In genomic region chr19:27719034-27719433, GRCh38 we compare ENCODE assay signal across 35 cellular contexts.
"Had no signal": no experiment of that assay in that cellular context is flagged by ENCODE, and none has a peak within 500 bp of the region (broad histone marks: within the 10 kb centered on the region; RNA-seq: fewer than 3 reads in every experiment).

No MANE protein-coding gene starts in this region.

- H3K4me3 ChIP-seq: body of pancreas, breast epithelium had no signal

- H3K27ac Mint-ChIP-seq: activated B cell treated with CpG ODN at 0.5 μM for 24 hours; activated CD4-positive, alpha-beta memory T cell treated with anti-CD3 and anti-CD28 coated beads for 36 hours; activated CD4-positive, alpha-beta T cell treated with anti-CD3 and anti-CD28 coated beads, Interleukin-2, amount 10 ng/mL, durations not matched to agents 24 days and 14 days; activated CD8-positive, alpha-beta T cell treated with anti-CD3 and anti-CD28 coated beads for 36 hours; activated naive CD4-positive, alpha-beta T cell treated with anti-CD3 and anti-CD28 coated beads, Interleukin-2, amount 10 ng/mL, durations not matched to agents 7 days and 5 days; activated naive CD4-positive, alpha-beta T cell treated with anti-CD3 and anti-CD28 coated beads, Interleukin-2, amount 50 U/mL, for 24 hours; activated naive CD8-positive, alpha-beta T cell; activated naive CD8-positive, alpha-beta T cell treated with anti-CD3 and anti-CD28 coated beads, Interleukin-2, amount 10 ng/mL, durations not matched to agents 7 days and 5 days; activated naive CD8-positive, alpha-beta T cell treated with anti-CD3 and anti-CD28 coated beads, Interleukin-2, amount 50 U/mL, for 24 hours; activated T-cell treated with anti-CD3 and anti-CD28 coated beads, Interleukin-2, amount 50 U/mL, for 72 hours; activated T-helper 1 cell treated with anti-CD3 and anti-CD28 coated beads, Interleukin-12 subunit alpha, Interleukin-12 subunit beta, Interleukin-2, Interleukin-4 antibody, amounts not matched to agents 30 ng/mL and 10 ng/mL and 1 ng/mL, durations not matched to agents 14 hours and 24 hours and 36 hours; activated T-helper 17 cell treated with anti-CD3 and anti-CD28 coated beads, Interleukin-2, amount 50 U/mL, for 72 hours; T-cell; T-helper 17 cell; T-helper 2 cell treated with Interferon-gamma antibody and Interleukin-4, amounts not matched to agents 5 μg/mL and 100 μg/mL, for 36 hours had no signal

- H3K4me1 ChIP-seq: body of pancreas, breast epithelium had no signal

- H3K4me1 Mint-ChIP-seq: activated B cell treated with CpG ODN at 0.5 μM for 24 hours; activated CD4-positive, alpha-beta T cell treated with anti-CD3 and anti-CD28 coated beads, Interleukin-2, amount 10 ng/mL, durations not matched to agents 24 days and 14 days; activated naive CD4-positive, alpha-beta T cell treated with anti-CD3 and anti-CD28 coated beads, Interleukin-2, amount 10 ng/mL, durations not matched to agents 7 days and 5 days; activated naive CD4-positive, alpha-beta T cell treated with anti-CD3 and anti-CD28 coated beads, Interleukin-2, amount 50 U/mL, for 24 hours; activated naive CD8-positive, alpha-beta T cell treated with anti-CD3 and anti-CD28 coated beads, Interleukin-2, amount 10 ng/mL, durations not matched to agents 7 days and 5 days; activated naive CD8-positive, alpha-beta T cell treated with anti-CD3 and anti-CD28 coated beads, Interleukin-2, amount 50 U/mL, for 24 hours; activated T-helper 17 cell treated with anti-CD3 and anti-CD28 coated beads, Interleukin-2, amount 50 U/mL, for 72 hours; T-cell; T-helper 17 cell had no signal

- H3K36me3 Mint-ChIP-seq: activated CD4-positive, alpha-beta memory T cell treated with anti-CD3 and anti-CD28 coated beads for 36 hours; activated naive CD4-positive, alpha-beta T cell treated with anti-CD3 and anti-CD28 coated beads, Interleukin-2, amount 10 ng/mL, durations not matched to agents 7 days and 5 days; activated naive CD8-positive, alpha-beta T cell treated with anti-CD3 and anti-CD28 coated beads, Interleukin-2, amount 10 ng/mL, durations not matched to agents 7 days and 5 days had no signal

- H3K27me3 ChIP-seq: body of pancreas, brain microvascular endothelial cell, breast epithelium had no signal

- H3K36me3 ChIP-seq: brain microvascular endothelial cell, breast epithelium had no signal

- ATAC-seq: activated CD8-positive, alpha-beta T cell treated with anti-CD3 and anti-CD28 coated beads for 36 hours; activated naive CD8-positive, alpha-beta T cell treated with anti-CD3 and anti-CD28 coated beads, Interleukin-2, amount 50 U/mL, for 24 hours; activated T-cell treated with anti-CD3 and anti-CD28 coated beads, Interleukin-2, amount 50 U/mL, for 4 hours; activated T-cell treated with anti-CD3 and anti-CD28 coated beads, Interleukin-2, amount 50 U/mL, for 72 hours; activated T-helper 17 cell treated with anti-CD3 and anti-CD28 coated beads, Interleukin-2, amount 50 U/mL, for 72 hours; body of pancreas; T-cell; T-helper 17 cell had no signal

- DNase-seq: activated B cell treated with CpG ODN at 0.5 μM for 24 hours; activated CD4-positive, alpha-beta memory T cell treated with anti-CD3 and anti-CD28 coated beads for 36 hours; activated CD4-positive, alpha-beta T cell treated with anti-CD3 and anti-CD28 coated beads for 4 hours; activated CD4-positive, alpha-beta T cell treated with anti-CD3 and anti-CD28 coated beads, Interleukin-2, amount 10 ng/mL, durations not matched to agents 24 days and 14 days; activated CD4-positive, alpha-beta T cell treated with anti-CD3 and anti-CD28 coated beads, Interleukin-2, amount 50 U/mL, for 1 hour; activated CD4-positive, alpha-beta T cell treated with anti-CD3 and anti-CD28 coated beads, Interleukin-2, amount 50 U/mL, for 4 hours; activated CD4-positive, CD25-positive, alpha-beta regulatory T cell treated with anti-CD3 and anti-CD28 coated beads, Interleukin-2, amount 50 U/mL, for 72 hours; activated CD8-positive, alpha-beta memory T cell treated with anti-CD3 and anti-CD28 coated beads, Interleukin-2, amount 50 U/mL, for 4 hours; activated CD8-positive, alpha-beta T cell treated with anti-CD3 and anti-CD28 coated beads for 36 hours; activated effector memory CD4-positive, alpha-beta T cell treated with anti-CD3 and anti-CD28 coated beads, Interleukin-2, amount 50 U/mL, for 16 hours; activated gamma-delta T cell treated with Interleukin-2 at 50 U/mL for 16 hours; activated naive CD4-positive, alpha-beta T cell treated with anti-CD3 and anti-CD28 coated beads, Interleukin-2, amount 10 ng/mL, durations not matched to agents 7 days and 5 days; activated naive CD4-positive, alpha-beta T cell treated with Interleukin-2 at 50 U/mL for 16 hours; activated naive CD8-positive, alpha-beta T cell treated with anti-CD3 and anti-CD28 coated beads, Interleukin-2, amount 10 ng/mL, durations not matched to agents 7 days and 5 days; activated naive CD8-positive, alpha-beta T cell treated with anti-CD3 and anti-CD28 coated beads, Interleukin-2, amount 50 U/mL, for 24 hours; activated T-cell treated with anti-CD3 and anti-CD28 coated beads for 4 hours; activated T-cell treated with anti-CD3 and anti-CD28 coated beads, Interleukin-2, amount 50 U/mL, for 1 hour; activated T-cell treated with anti-CD3 and anti-CD28 coated beads, Interleukin-2, amount 50 U/mL, for 4 hours; activated T-cell treated with anti-CD3 and anti-CD28 coated beads, Interleukin-2, amount 50 U/mL, for 72 hours; amygdala; anterior cingulate cortex; body of pancreas; brain microvascular endothelial cell; central memory CD4-positive, alpha-beta T cell; cerebellar nuclear complex; T-cell; T-helper 17 cell; T-helper 9 cell had no signal

- H3K27ac ChIP-seq: body of pancreas, brain microvascular endothelial cell, breast epithelium, VCaP had no signal

- H3K4me3 Mint-ChIP-seq: activated B cell treated with CpG ODN at 0.5 μM for 24 hours; activated CD4-positive, alpha-beta memory T cell treated with anti-CD3 and anti-CD28 coated beads for 36 hours; activated CD4-positive, alpha-beta T cell treated with anti-CD3 and anti-CD28 coated beads, Interleukin-2, amount 10 ng/mL, durations not matched to agents 24 days and 14 days; activated CD8-positive, alpha-beta T cell treated with anti-CD3 and anti-CD28 coated beads for 36 hours; activated naive CD4-positive, alpha-beta T cell treated with anti-CD3 and anti-CD28 coated beads, Interleukin-2, amount 10 ng/mL, durations not matched to agents 7 days and 5 days; activated naive CD4-positive, alpha-beta T cell treated with anti-CD3 and anti-CD28 coated beads, Interleukin-2, amount 50 U/mL, for 24 hours; activated naive CD8-positive, alpha-beta T cell; activated naive CD8-positive, alpha-beta T cell treated with anti-CD3 and anti-CD28 coated beads, Interleukin-2, amount 10 ng/mL, durations not matched to agents 7 days and 5 days; activated naive CD8-positive, alpha-beta T cell treated with anti-CD3 and anti-CD28 coated beads, Interleukin-2, amount 50 U/mL, for 24 hours; activated T-cell treated with anti-CD3 and anti-CD28 coated beads, Interleukin-2, amount 50 U/mL, for 4 hours; activated T-cell treated with anti-CD3 and anti-CD28 coated beads, Interleukin-2, amount 50 U/mL, for 72 hours; activated T-helper 1 cell treated with anti-CD3 and anti-CD28 coated beads, Interleukin-12 subunit alpha, Interleukin-12 subunit beta, Interleukin-2, Interleukin-4 antibody, amounts not matched to agents 30 ng/mL and 10 ng/mL and 1 ng/mL, durations not matched to agents 14 hours and 24 hours and 36 hours; activated T-helper 17 cell treated with anti-CD3 and anti-CD28 coated beads, Interleukin-2, amount 50 U/mL, for 72 hours; T-cell; T-helper 17 cell; T-helper 2 cell treated with Interferon-gamma antibody and Interleukin-4, amounts not matched to agents 5 μg/mL and 100 μg/mL, for 36 hours had no signal

- H3K27me3 Mint-ChIP-seq: activated B cell treated with CpG ODN at 0.5 μM for 24 hours; activated CD4-positive, alpha-beta memory T cell treated with anti-CD3 and anti-CD28 coated beads for 36 hours; activated CD4-positive, alpha-beta T cell treated with anti-CD3 and anti-CD28 coated beads, Interleukin-2, amount 10 ng/mL, durations not matched to agents 24 days and 14 days; activated CD8-positive, alpha-beta T cell treated with anti-CD3 and anti-CD28 coated beads for 36 hours; activated naive CD4-positive, alpha-beta T cell treated with anti-CD3 and anti-CD28 coated beads, Interleukin-2, amount 10 ng/mL, durations not matched to agents 7 days and 5 days; activated naive CD4-positive, alpha-beta T cell treated with anti-CD3 and anti-CD28 coated beads, Interleukin-2, amount 50 U/mL, for 24 hours; activated naive CD8-positive, alpha-beta T cell; activated naive CD8-positive, alpha-beta T cell treated with anti-CD3 and anti-CD28 coated beads, Interleukin-2, amount 10 ng/mL, durations not matched to agents 7 days and 5 days; activated naive CD8-positive, alpha-beta T cell treated with anti-CD3 and anti-CD28 coated beads, Interleukin-2, amount 50 U/mL, for 24 hours; activated T-helper 17 cell treated with anti-CD3 and anti-CD28 coated beads, Interleukin-2, amount 50 U/mL, for 72 hours; T-cell; T-helper 17 cell had no signal
